In the genomic region with DNA sequence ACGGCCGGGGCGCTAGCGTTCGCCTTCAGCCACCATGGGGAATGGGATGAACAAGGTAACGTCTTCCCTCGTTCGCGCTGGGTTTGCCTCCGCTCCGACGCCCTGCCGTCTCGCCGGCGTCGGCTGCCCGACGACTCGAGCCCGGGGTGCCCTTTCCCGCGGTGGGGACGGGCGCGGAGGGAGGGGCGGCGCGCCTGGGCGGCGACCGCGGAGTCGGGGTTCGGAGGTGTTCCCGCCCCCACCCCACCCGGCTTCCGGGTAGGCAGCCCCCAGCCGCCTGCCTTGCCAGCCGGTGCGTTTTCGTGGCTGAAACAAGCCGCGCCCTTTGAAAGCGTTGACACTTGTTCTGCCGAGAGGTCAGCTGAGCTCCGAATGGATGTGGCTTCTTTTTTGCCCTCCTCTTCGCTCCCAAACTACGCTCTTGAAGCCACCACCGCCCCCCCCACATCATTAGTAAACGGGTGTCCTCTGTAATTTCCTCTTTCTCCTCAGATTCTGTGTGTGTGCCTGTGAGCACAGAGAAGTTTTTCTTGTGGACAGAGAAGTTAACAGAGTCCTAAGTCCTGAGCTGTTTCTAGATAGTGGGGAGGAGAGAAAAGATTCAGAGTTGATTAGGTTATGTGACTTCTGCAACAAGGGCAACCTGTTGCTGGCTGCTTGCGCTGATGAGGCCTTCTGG, we compare ENCODE assay signal across 8 cellular contexts. TPM values are rescaled to one million over a fixed set of nuclear protein-coding genes. Genes with fewer than 3 reads are reported as not detected.
DNase-seq lines count a peak whose midpoint lies in the region; ATAC-seq and TF ChIP-seq lines count a peak whose summit lies in the region.

No MANE protein-coding gene starts in this region.

- ATAC-seq in GM21381 (IDR thresholded peaks at IDR 0.05; ENCODE audit: unreplicated experiment) = peak; percentile 32

- TF ChIP-seq EP300 in tibial nerve (IDR thresholded peaks at IDR 0.05) = peak in 1 of 2 donors; percentile 52

- H3K9me3 ChIP-seq in HUES64 (ENCODE audit: insufficient read depth, low read depth, low read length) (peaks cover 5% of the 10 kb centered on the region; the same call in 1 of the 2 replicates), tibial nerve (peaks cover 0 to 7% (median 0%) of the 10 kb centered on the region in 4 donors)

- no peak for TF ChIP-seq POLR2A in tibial nerve (IDR thresholded peaks at IDR 0.05)

- H3K27ac ChIP-seq in HUES64 (ENCODE audit: low read depth, low read length) (peak overlapping the region; percentile 78; the same call in 1 of the 2 replicates), tibial nerve (peak overlapping the region; percentile 90 to 99 (median 96))

- 39% methylated on average over 52 of the region's 52 CpGs for WGBS in HUES64
- WGBS in tibial nerve, 2 donors = 23 to 32% methylated on average over 40 to 51 of the region's 52 CpGs

- peak overlapping the region; percentile 86 for H3K27ac Mint-ChIP-seq in osteocyte (ENCODE audit: unreplicated experiment)

- no peaks in the 10 kb centered on the region for H3K27me3 ChIP-seq in BJ (ENCODE audit: control insufficient read depth, insufficient read depth, low read length)
- H3K27me3 ChIP-seq in HUES64 (ENCODE audit: insufficient read depth, low read length) = 0 out of 2 replicates have a peak, but pooled peaks cover 7% of the 10 kb centered on the region
- no peaks in the 10 kb centered on the region for H3K27me3 ChIP-seq in tibial nerve

- no peaks in the 10 kb centered on the region for H3K36me3 Mint-ChIP-seq in osteocyte (ENCODE audit: unreplicated experiment)

- H3K4me1 ChIP-seq in HUES64 (ENCODE audit: insufficient read depth, low read length) (peaks cover 28% of the 10 kb centered on the region), tibial nerve (peaks cover 4 to 46% (median 32%) of the 10 kb centered on the region in 4 donors)

- no peak for TF ChIP-seq CTCF in BJ (IDR thresholded peaks at IDR 0.05; ENCODE audit: insufficient read depth, low read depth, low read length)
- no peak for TF ChIP-seq CTCF in fibroblast of villous mesenchyme (IDR thresholded peaks at IDR 0.05; ENCODE audit: insufficient read depth, low read depth, low read length)
- no peak for TF ChIP-seq CTCF in osteocyte (IDR thresholded peaks at IDR 0.05)
- TF ChIP-seq CTCF in tibial nerve (IDR thresholded peaks at IDR 0.05) = no peak

- H3K9me3 Mint-ChIP-seq in osteocyte (ENCODE audit: unreplicated experiment) = peaks cover 5% of the 10 kb centered on the region

- H3K36me3 ChIP-seq in BJ (ENCODE audit: control insufficient read depth, insufficient read depth, low read length) = no peaks in the 10 kb centered on the region
- no peaks in the 10 kb centered on the region for H3K36me3 ChIP-seq in HUES64 (ENCODE audit: insufficient read depth, low read length)
- no peaks in the 10 kb centered on the region for H3K36me3 ChIP-seq in tibial nerve

- peaks cover 14% of the 10 kb centered on the region for H3K4me1 Mint-ChIP-seq in osteocyte (ENCODE audit: unreplicated experiment)

- H3K27me3 Mint-ChIP-seq in osteocyte (ENCODE audit: unreplicated experiment) = peaks cover 9% of the 10 kb centered on the region

- peak overlapping the region; percentile 86 for H3K4me3 Mint-ChIP-seq in osteocyte (ENCODE audit: unreplicated experiment)

- POLR2A ChIA-PET in BJ (lab: Charles Lee) = interaction anchor here (0.6 to 0.7 kb wide), 2 partner anchors 20 to 800 kb away, joined by 4 to 9 read pairs; no protein-coding TSS in a partner anchor

- DNase-seq in BJ (ENCODE audit: low read depth) = no peak
- DNase-seq in activated CD8-positive, alpha-beta memory T cell treated with anti-CD3 and anti-CD28 coated beads, Interleukin-2, amount 50 U/mL, for 48 hours = peak; percentile 84
- DNase-seq in fibroblast of villous mesenchyme (ENCODE audit: low read depth) = peak; percentile 49
- DNase-seq in osteocyte (ENCODE audit: extremely low spot score, unreplicated experiment) = no peak
- DNase-seq in tibial nerve (ENCODE audit: low spot score in 2 of 2) = peak; percentile 54 to 74
- no peak for DNase-seq in NCI-H1105 (lab: John Stamatoyannopoulos, UW)

- CTCF ChIA-PET in BJ (lab: Yijun Ruan, JAX) = interaction anchor here (0.6 to 0.9 kb wide), 2 partner anchors 15 to 20 kb away, joined by 3 read pairs; no protein-coding TSS in a partner anchor

- H3K4me3 ChIP-seq in BJ (ENCODE audit: low read depth, low read length) (peak overlapping the region; percentile 69), HUES64 (ENCODE audit: low read length) (peak overlapping the region; percentile 78), fibroblast of villous mesenchyme (ENCODE audit: low read depth, low read length) (peak overlapping the region; percentile 81), tibial nerve (peak overlapping the region; percentile 62 to 73 (median 68))

- peak overlapping the region; percentile 59 for H3K9ac ChIP-seq in HUES64 (ENCODE audit: low read depth, low read length)

RNA-seq across cellular contexts. Expression of gene DUSP22, which starts 0.4 kb away (rescaled TPM):
- 5.6 and 9.8 TPM in 2 replicates for polyA plus RNA-seq in BJ (2011; rRNA removed)
- 5.0 and 5.1 TPM in 2 replicates for polyA minus RNA-seq in BJ (2011; rRNA and poly(A)+ RNA removed)
- polyA plus RNA-seq in HUES64 (2013, experiment 1 of 2) = 23.1 TPM
- 22.4 TPM for polyA plus RNA-seq in HUES64 (2013, experiment 2 of 2)
- total RNA-seq in fibroblast of villous mesenchyme = 14.2 and 14.7 TPM in 2 replicates
- 27.4 and 29.7 TPM in 2 replicates for total RNA-seq in osteocyte
- total RNA-seq in tibial nerve = 10 to 100 TPM; 53.2 to 89.8 (median 73.7) TPM

Comparison
In these comparisons a context has a peak if more than half of its experiments do, and no peak if none do; other contexts are left out.
1. DNase-seq: peak in activated CD8-positive, alpha-beta memory T cell treated with anti-CD3 and anti-CD28 coated beads, Interleukin-2, amount 50 U/mL, for 48 hours (single experiment), fibroblast of villous mesenchyme (single experiment) and tibial nerve (2 of 2); none in BJ (single experiment), osteocyte (single experiment) and NCI-H1105 (single experiment).
2. Peak in every context shown above with its lines, with median percentiles within 50 percentile points of each other: H3K4me3 ChIP-seq.